ENCODE assay signal across 13 cellular contexts in genomic region chr12:93714382-93714781, GRCh38. TPM values are rescaled to one million over a fixed set of nuclear protein-coding genes. Genes with fewer than 3 reads are reported as not detected.
DNase-seq lines count a peak whose midpoint lies in the region; ATAC-seq lines count a peak whose summit lies in the region.
"Had no signal": no experiment of that assay in that cellular context is flagged by ENCODE, and none has a peak within 500 bp of the region (broad histone marks: within the 10 kb centered on the region; RNA-seq: fewer than 3 reads in every experiment).

No MANE protein-coding gene starts in this region.

- intact Hi-C loops in left ventricle myocardium superior (cut with micrococcal nuclease) (no loop called here), sciatic nerve (cut with DNase I) (no loop called here)

- no peaks in the 10 kb centered on the region for H3K27me3 ChIP-seq in adipocyte (replicated peaks; ENCODE audit: control insufficient read depth, insufficient read depth, low read length)
- H3K27me3 ChIP-seq: dorsolateral prefrontal cortex had no signal

- peak overlapping the region; percentile 43 for H3K9ac ChIP-seq in adipocyte (ENCODE audit: low read length)

- ATAC-seq in left ventricle myocardium superior (peak; percentile 66), sciatic nerve (peak; percentile 54), HG02763 (IDR thresholded peaks at IDR 0.05; ENCODE audit: unreplicated experiment) (no peak)
- ATAC-seq: activated CD4-positive, CD25-positive, alpha-beta regulatory T cell treated with anti-CD3 and anti-CD28 coated beads, Interleukin-2, amount 50 U/mL, for 24 hours had no signal

- peaks cover 7% of the 10 kb centered on the region for H3K9me3 ChIP-seq in adipocyte (ENCODE audit: control insufficient read depth, low read length)

- DNase-seq in EH (ENCODE audit: low read depth) (peak; percentile 53), adipocyte (ENCODE audit: low read depth) (no peak), left ventricle myocardium superior (no peak), sciatic nerve (ENCODE audit: low spot score) (no peak), SIG-M5 treated with dmso at 0.1 percent for 504 hours (lab: John Stamatoyannopoulos, UW; ENCODE audit: unreplicated experiment) (no peak), DMS153 treated with DMSO at 0.1 percent for 48 hours (lab: John Stamatoyannopoulos, UW; ENCODE audit: unreplicated experiment) (no peak), HUDEP-2 (lab: John Stamatoyannopoulos, UW; ENCODE audit: unreplicated experiment in 76 of 76) (no peak)
- DNase-seq: activated T-cell treated with anti-CD3 and anti-CD28 coated beads, Interleukin-2, amount 50 U/mL, for 24 hours; DMS 273 treated with DMSO at 0.1 percent for 48 hours; dorsolateral prefrontal cortex; stimulated activated CD4-positive, alpha-beta T cell treated with anti-CD3 and anti-CD28 coated beads, Interleukin-15, amount 100 ng/mL, for 24 hours had no signal

- peaks cover 10% of the 10 kb centered on the region for H3K4me1 ChIP-seq in adipocyte (ENCODE audit: control insufficient read depth, insufficient read depth, low read length)

- peak overlapping the region; percentile 54 for H3K4me3 ChIP-seq in adipocyte (ENCODE audit: low read length)
- H3K4me3 ChIP-seq: dorsolateral prefrontal cortex had no signal

- H3K36me3 ChIP-seq in adipocyte (ENCODE audit: control insufficient read depth, insufficient read depth, low read length, severe bottlenecking), result no peaks in the 10 kb centered on the region

RNA-seq across cellular contexts. Expression of gene CRADD, which starts 37.2 kb away (rescaled TPM):
- total RNA-seq in left ventricle myocardium superior (30.4 TPM), sciatic nerve (20.6 TPM)
